In the genomic region with DNA sequence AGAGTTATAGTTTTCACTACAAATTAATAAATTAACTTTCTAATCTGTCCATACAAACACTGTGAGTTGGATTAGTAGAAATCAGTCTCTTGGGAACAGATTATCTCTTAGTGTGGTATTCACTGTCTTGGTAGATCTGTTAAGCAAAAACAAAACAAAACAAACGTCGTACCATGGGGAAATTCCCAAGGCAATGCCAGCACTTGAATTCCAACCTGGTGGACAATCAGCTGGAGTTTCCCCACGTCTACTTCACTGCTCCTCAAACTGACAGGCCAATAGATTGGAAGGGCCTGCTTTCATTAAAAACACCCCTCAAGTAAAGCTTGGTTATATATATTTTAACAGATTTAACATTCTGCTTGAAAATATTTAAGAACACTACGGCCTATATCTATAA, we compare ENCODE assay signal across 24 cellular contexts. TPM values are rescaled to one million over a fixed set of nuclear protein-coding genes. Genes with fewer than 3 reads are reported as not detected.
DNase-seq lines count a peak whose midpoint lies in the region; ATAC-seq, FAIRE-seq and TF ChIP-seq lines count a peak whose summit lies in the region.
"Had no signal": no experiment of that assay in that cellular context is flagged by ENCODE, and none has a peak within 500 bp of the region (broad histone marks: within the 10 kb centered on the region; RNA-seq: fewer than 3 reads in every experiment).

No MANE protein-coding gene starts in this region.

- H3K4ac ChIP-seq in trophoblast cell (ENCODE audit: low read depth, low read length), result no peak overlapping the region

- no peak overlapping the region for H4K12ac ChIP-seq in trophoblast cell (ENCODE audit: low read depth, low read length)

- H3K4me2 ChIP-seq in trophoblast cell (ENCODE audit: low read length), result no peak overlapping the region

- H3K36me3 Mint-ChIP-seq in activated T-helper 17 cell treated with anti-CD3 and anti-CD28 coated beads, Interleukin-2, amount 50 U/mL, for 72 hours (ENCODE audit: low read depth), result peaks cover 68% of the 10 kb centered on the region

- H4K91ac ChIP-seq in trophoblast cell (ENCODE audit: low read depth, low read length), result no peak overlapping the region

- no peaks in the 10 kb centered on the region for H3K79me1 ChIP-seq in trophoblast cell (ENCODE audit: low read length)

- H3K79me2 ChIP-seq in trophoblast cell (ENCODE audit: control insufficient read depth, insufficient read depth, low read length, poor library complexity), result no peaks in the 10 kb centered on the region

- H3K4me1 ChIP-seq in trophoblast cell (ENCODE audit: control insufficient read depth in 1 of 2, insufficient read depth in 2 of 2, low read length in 2 of 2), result no peaks in the 10 kb centered on the region
- H3K4me1 ChIP-seq: Caco-2 had no signal

- H3K14ac ChIP-seq in trophoblast cell (ENCODE audit: low read length), result no peak overlapping the region

- H3K18ac ChIP-seq in trophoblast cell (ENCODE audit: low read length), result no peak overlapping the region

- H3K4me3 Mint-ChIP-seq in activated T-helper 17 cell treated with anti-CD3 and anti-CD28 coated beads, Interleukin-2, amount 50 U/mL, for 72 hours, result no peak overlapping the region
- H3K4me3 Mint-ChIP-seq: B cell, IgD-negative memory B cell had no signal

- H2BK5ac ChIP-seq in trophoblast cell (ENCODE audit: low read depth, low read length, poor library complexity), result no peak overlapping the region

- H2AFZ ChIP-seq in trophoblast cell (ENCODE audit: insufficient read depth, low read length, poor library complexity), result no peak overlapping the region

- no peak overlapping the region for H2BK120ac ChIP-seq in trophoblast cell (ENCODE audit: insufficient read depth, low read length, poor library complexity)

- H3K9ac ChIP-seq in trophoblast cell (ENCODE audit: low read length), result no peak overlapping the region

- peaks cover 2 to 10% of the 10 kb centered on the region in 2 experiments for H3K36me3 ChIP-seq in trophoblast cell (ENCODE audit: control insufficient read depth in 1 of 2, insufficient read depth in 2 of 2, low read length in 2 of 2)

- H3K27me3 ChIP-seq in trophoblast cell (ENCODE audit: insufficient read depth, low read length), result no peaks in the 10 kb centered on the region
- H3K27me3 ChIP-seq: SJCRH30 had no signal

- TF ChIP-seq CTCF in epithelial cell of esophagus (IDR thresholded peaks at IDR 0.05; ENCODE audit: insufficient read depth, low read depth, low read length, missing control alignments) (no peak), D721Med (IDR thresholded peaks at IDR 0.05; ENCODE audit: insufficient read depth, missing control alignments) (no peak)

- no peak for ATAC-seq in activated T-helper 17 cell treated with anti-CD3 and anti-CD28 coated beads, Interleukin-2, amount 50 U/mL, for 72 hours (replicated peaks)

- FAIRE-seq in D721Med (lab: Jason Lieb, UNC), result no peak
- FAIRE-seq: GM19239, H54 had no signal

- H3K27ac ChIP-seq in trophoblast cell (ENCODE audit: low read depth, low read length), result no peak overlapping the region
- H3K27ac ChIP-seq: SJCRH30 had no signal

- H3K27me3 Mint-ChIP-seq in activated T-helper 17 cell treated with anti-CD3 and anti-CD28 coated beads, Interleukin-2, amount 50 U/mL, for 72 hours, result no peaks in the 10 kb centered on the region
- H3K27me3 Mint-ChIP-seq: B cell; CD4-positive, CD25-positive, alpha-beta regulatory T cell; IgD-negative memory B cell had no signal

- H2AK5ac ChIP-seq in trophoblast cell (ENCODE audit: low read length), result no peak overlapping the region

- WGBS in trophoblast cell (ENCODE audit: extremely low coverage, insufficient coverage, insufficient read length), result no CpG with 5 or more reads among the region's 4 CpGs

- H3K9me3 Mint-ChIP-seq in activated T-helper 17 cell treated with anti-CD3 and anti-CD28 coated beads, Interleukin-2, amount 50 U/mL, for 72 hours, result no peaks in the 10 kb centered on the region
- H3K9me3 Mint-ChIP-seq: IgD-negative memory B cell had no signal

- peak; percentile 17 for DNase-seq in D341Med (ENCODE audit: low spot score)
- DNase-seq in epithelial cell of esophagus (ENCODE audit: low read depth), result peak; percentile 10
- peak; percentile 4 to 55 for DNase-seq in trophoblast cell
- no peak for DNase-seq in D721Med (ENCODE audit: insufficient read length, low spot score)
- no peak for DNase-seq in head of caudate nucleus
- DNase-seq in cortex of kidney (lab: John Stamatoyannopoulos, UW), result no peak
- DNase-seq: ACHN; Caco-2; CD4-positive, CD25-positive, alpha-beta regulatory T cell; DMS53; Kasumi-1; MM.1S; NCI-H1092 treated with DMSO at 0.1 percent for 48 hours; NCI-H1694 treated with DMSO at 0.1 percent for 48 hours; NCI-H226; NCI-H526; NK-92 treated with Interleukin-12 subunit alpha and Interleukin-12 subunit beta, amount 100 ng/mL, for 24 hours; RPMI8226; SJCRH30 had no signal

- H4K8ac ChIP-seq in trophoblast cell (ENCODE audit: low read depth, low read length), result no peak overlapping the region

- H3K4me1 Mint-ChIP-seq in activated T-helper 17 cell treated with anti-CD3 and anti-CD28 coated beads, Interleukin-2, amount 50 U/mL, for 72 hours, result peaks cover 4% of the 10 kb centered on the region

- H3K27ac Mint-ChIP-seq in activated T-helper 17 cell treated with anti-CD3 and anti-CD28 coated beads, Interleukin-2, amount 50 U/mL, for 72 hours, result peak overlapping the region; percentile 8
- H3K27ac Mint-ChIP-seq: B cell, IgD-negative memory B cell had no signal

- H3K4me3 ChIP-seq in epithelial cell of esophagus (ENCODE audit: low read length) (no peak overlapping the region), trophoblast cell (ENCODE audit: low read depth, low read length) (no peak overlapping the region)
- H3K4me3 ChIP-seq: SJCRH30 had no signal

- no peak overlapping the region for H3K23ac ChIP-seq in trophoblast cell (ENCODE audit: low read length)

- H2BK12ac ChIP-seq in trophoblast cell (ENCODE audit: low read length), result no peak overlapping the region

- intact Hi-C loops in head of caudate nucleus (cut with DNase I), result loop anchor here (10.0 kb wide), 1 partner anchor 383 kb away; no protein-coding TSS in a partner anchor

- no peaks in the 10 kb centered on the region for H3K9me3 ChIP-seq in trophoblast cell (ENCODE audit: insufficient read depth, low read depth, low read length)
- H3K9me3 ChIP-seq: Caco-2, SJCRH30 had no signal

RNA-seq across cellular contexts. Expression of a gene that starts 31.9 kb away (rescaled TPM):
- total RNA-seq in activated T-helper 17 cell treated with anti-CD3 and anti-CD28 coated beads, Interleukin-2, amount 50 U/mL, for 72 hours, result 10 to 100 TPM; 15.5 to 23.9 TPM
- 23.8 and 24.2 TPM in 2 replicates for polyA plus RNA-seq in trophoblast cell (2013)

RNA-seq across cellular contexts. Expression of a gene that starts 32.0 kb away (rescaled TPM):
- total RNA-seq in activated T-helper 17 cell treated with anti-CD3 and anti-CD28 coated beads, Interleukin-2, amount 50 U/mL, for 72 hours, result 10 to 100 TPM; 33.8 to 57.1 TPM
- 15.2 and 15.5 TPM in 2 replicates for polyA plus RNA-seq in trophoblast cell (2013)

Comparison
In these comparisons a context has a peak if more than half of its experiments do, and no peak if none do; other contexts are left out.
1. DNase-seq: peak in D341Med (single experiment), epithelial cell of esophagus (single experiment) and trophoblast cell (2 of 2); none in D721Med (single experiment), head of caudate nucleus (0 of 42) and cortex of kidney (single experiment).